ENCODE assay signal across 1 cellular context in genomic region chr1:53956308-53957168, GRCh38.
TF ChIP-seq lines count a peak whose summit lies in the region.

No MANE protein-coding gene starts in this region.

TF ChIP-seq in GM12878, 131 proteins besides CTCF, POLR2A, EP300 and RAD21:
- TF ChIP-seq REST (IDR thresholded peaks at IDR 0.05; ENCODE audit: low read depth, low read length) (no peak), RELA (IDR thresholded peaks at IDR 0.05; ENCODE audit: borderline replicate concordance, partially characterized antibody) (no peak), MLLT1 (IDR thresholded peaks at IDR 0.05) (peak; percentile 93), CREB1 (IDR thresholded peaks at IDR 0.05; ENCODE audit: low read depth) (no peak)
